In the genomic region with DNA sequence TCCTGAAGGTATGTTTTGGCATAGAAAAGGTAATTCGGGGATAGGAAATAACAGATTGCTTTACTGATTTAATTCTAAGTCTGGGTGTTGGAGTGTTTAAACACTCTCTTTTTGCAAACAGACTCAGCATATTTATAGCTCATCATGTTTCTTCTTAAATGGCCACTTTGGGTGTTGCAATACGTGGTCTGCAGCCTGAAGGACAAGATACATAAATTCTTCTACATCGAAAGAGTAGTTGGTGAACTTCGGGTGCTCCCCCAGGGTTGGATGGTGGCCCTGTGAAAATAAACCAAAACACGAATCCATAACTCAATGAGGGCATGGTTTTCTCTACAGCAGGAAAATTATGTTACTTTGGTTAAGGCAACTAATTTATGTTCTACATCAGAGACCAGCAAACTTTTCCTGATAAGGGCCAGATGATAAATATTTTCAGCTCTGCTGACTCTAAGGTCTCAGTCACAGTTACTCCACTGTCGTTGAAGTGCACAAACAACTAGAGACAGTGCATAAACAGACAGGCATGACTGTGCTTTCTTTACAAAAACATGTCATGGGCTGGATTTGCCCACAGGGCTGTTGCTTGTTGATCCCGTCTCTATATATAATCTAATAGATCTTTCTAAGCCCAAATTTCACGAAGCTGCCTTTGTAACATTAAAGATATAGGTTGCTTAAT, we compare ENCODE assay signal across 20 cellular contexts. TPM values are rescaled to one million over a fixed set of nuclear protein-coding genes. Genes with fewer than 3 reads are reported as not detected.
DNase-seq lines count a peak whose midpoint lies in the region; TF ChIP-seq lines count a peak whose summit lies in the region.
"Had no signal": no experiment of that assay in that cellular context is flagged by ENCODE, and none has a peak within 500 bp of the region (broad histone marks: within the 10 kb centered on the region; RNA-seq: fewer than 3 reads in every experiment).

No MANE protein-coding gene starts in this region.

- no peaks in the 10 kb centered on the region for H3K27me3 ChIP-seq in neuronal stem cell (ENCODE audit: control insufficient read depth in 3 of 3, insufficient read depth in 3 of 3, low read depth in 1 of 3, low read length in 3 of 3)

- DNase-seq in MV-4-11 (lab: John Stamatoyannopoulos, UW): peak; percentile 35
- peak; percentile 21 for DNase-seq in amniotic epithelial cell (ENCODE audit: low read depth)
- DNase-seq in fibroblast of villous mesenchyme (ENCODE audit: low read depth): peak; percentile 71
- no peak for DNase-seq in neuronal stem cell (ENCODE audit: low spot score)
- DNase-seq in NCI-H526 treated with DMSO at 0.1 percent for 48 hours (lab: John Stamatoyannopoulos, UW): no peak
- DNase-seq in DMS 273 (lab: John Stamatoyannopoulos, UW; ENCODE audit: unreplicated experiment): no peak
- no peak for DNase-seq in NCI-H524 (lab: John Stamatoyannopoulos, UW)
- DNase-seq: AML-193; CD4-positive, alpha-beta T cell; DMS79 treated with DMSO at 0.1 percent for 48 hours; GF-D8; GOT3; H7; HFFc6 had no signal

- H2BK120ac ChIP-seq in neuronal stem cell (ENCODE audit: low read depth, low read length): no peak overlapping the region

- H2AK5ac ChIP-seq in neuronal stem cell (ENCODE audit: low read depth, low read length): no peak overlapping the region

- no peak overlapping the region for H3K4ac ChIP-seq in neuronal stem cell (ENCODE audit: low read length)

- H3K79me1 ChIP-seq in neuronal stem cell (ENCODE audit: low read depth, low read length): no peaks in the 10 kb centered on the region

- no peaks in the 10 kb centered on the region for H3K4me1 ChIP-seq in neuronal stem cell (ENCODE audit: control insufficient read depth in 2 of 2, insufficient read depth in 1 of 2, low read depth in 1 of 2, low read length in 2 of 2)
- H3K4me1 ChIP-seq: A549 had no signal

- H2AFZ ChIP-seq in neuronal stem cell (ENCODE audit: low read length): no peak overlapping the region

- no peak overlapping the region for H3K18ac ChIP-seq in neuronal stem cell (ENCODE audit: low read length)

- no peak overlapping the region for H2BK12ac ChIP-seq in neuronal stem cell (ENCODE audit: low read length)

- no peak overlapping the region for H3K4me2 ChIP-seq in neuronal stem cell (ENCODE audit: insufficient read depth, low read length, poor library complexity, severe bottlenecking)
- H3K4me2 ChIP-seq: A549 had no signal

- no peak overlapping the region for H3K4me3 ChIP-seq in fibroblast of villous mesenchyme (ENCODE audit: low read depth, low read length)
- H3K4me3 ChIP-seq in neuronal stem cell (ENCODE audit: low read length in 2 of 2): no peak overlapping the region
- H3K4me3 ChIP-seq: A549 had no signal

- H3K14ac ChIP-seq in neuronal stem cell (ENCODE audit: low read length): no peak overlapping the region

- H3K27ac ChIP-seq in neuronal stem cell (replicated peaks; ENCODE audit: low read length): peak overlapping the region; percentile 54
- H3K27ac ChIP-seq: A549, C4-2B, HL-60 had no signal

- TF ChIP-seq CTCF in fibroblast of villous mesenchyme (IDR thresholded peaks at IDR 0.05; ENCODE audit: insufficient read depth, low read depth, low read length): no peak

- WGBS in neuronal stem cell (ENCODE audit: extremely low coverage in 2 of 2, insufficient read length in 2 of 2, insufficient replicate concordance in 1 of 2), 2 donors: no CpG with 5 or more reads among the region's 8 CpGs

- no peak overlapping the region for H4K8ac ChIP-seq in neuronal stem cell (ENCODE audit: low read depth, low read length)

- no peak overlapping the region for H2BK15ac ChIP-seq in neuronal stem cell (ENCODE audit: low read length)

- no peak overlapping the region for H3K23ac ChIP-seq in neuronal stem cell (ENCODE audit: low read depth, low read length, poor library complexity)

- no peaks in the 10 kb centered on the region for H3K36me3 ChIP-seq in neuronal stem cell (replicated peaks in 1 of 2; ENCODE audit: control insufficient read depth in 2 of 2, insufficient read depth in 2 of 2, low read length in 2 of 2)

- H4K91ac ChIP-seq in neuronal stem cell (ENCODE audit: low read depth, low read length, poor library complexity): no peak overlapping the region

- H3K9me3 ChIP-seq in neuronal stem cell (replicated peaks in 1 of 2; ENCODE audit: control insufficient read depth in 2 of 2, insufficient read depth in 1 of 2, low read depth in 1 of 2, low read length in 2 of 2): no peaks in the 10 kb centered on the region
- H3K9me3 ChIP-seq: A549 had no signal

- H3K9ac ChIP-seq in neuronal stem cell (ENCODE audit: low read depth, low read length, poor library complexity): no peak overlapping the region

- H2BK5ac ChIP-seq in neuronal stem cell (ENCODE audit: low read length): no peak overlapping the region

RNA-seq across cellular contexts. Expression of a gene that starts 35.9 kb away (rescaled TPM):
- total RNA-seq in fibroblast of villous mesenchyme: 64.1 and 68.2 TPM in 2 replicates
- polyA plus RNA-seq in neuronal stem cell (2013, experiment 1 of 2): 2.3 TPM
- polyA plus RNA-seq in neuronal stem cell (2013, experiment 2 of 2): 2.0 TPM

RNA-seq across cellular contexts. Expression of a gene that starts 45.3 kb away (rescaled TPM):
- total RNA-seq in fibroblast of villous mesenchyme: not detected in 2 replicates
- polyA plus RNA-seq in neuronal stem cell (2013, experiment 1 of 2): 0.24 TPM
- polyA plus RNA-seq in neuronal stem cell (2013, experiment 2 of 2): 0.17 TPM
- total RNA-seq: CD4-positive, alpha-beta T cell; HFFc6; HT1080 had no signal
- polyA plus RNA-seq: A549, BJ, IgD-negative memory B cell had no signal

Comparison
In these comparisons a context has a peak if more than half of its experiments do, and no peak if none do; other contexts are left out.
1. DNase-seq: peak in MV-4-11 (single experiment), amniotic epithelial cell (single experiment) and fibroblast of villous mesenchyme (single experiment); none in neuronal stem cell (single experiment), NCI-H526 treated with DMSO at 0.1 percent for 48 hours (single experiment), DMS 273 (single experiment) and NCI-H524 (0 of 2).